In genomic region chr12:40158592-40159111, GRCh38 we compare ENCODE assay signal across 9 cellular contexts. TPM values are rescaled to one million over a fixed set of nuclear protein-coding genes. Genes with fewer than 3 reads are reported as not detected.
DNase-seq lines count a peak whose midpoint lies in the region; ATAC-seq and TF ChIP-seq lines count a peak whose summit lies in the region.
"Had no signal": no experiment of that assay in that cellular context is flagged by ENCODE, and none has a peak within 500 bp of the region (broad histone marks: within the 10 kb centered on the region; RNA-seq: fewer than 3 reads in every experiment).

No MANE protein-coding gene starts in this region.

- no TSS peak for BruUV-seq in mammary epithelial cell (replicated peaks; lab: Mats Ljungman, UMichigan)

- DNase-seq in NCI-H345 (lab: John Stamatoyannopoulos, UW) (peak; percentile 68), NCI-H345 treated with DMSO at 0.1 percent for 48 hours (lab: John Stamatoyannopoulos, UW; ENCODE audit: unreplicated experiment) (no peak), mammary epithelial cell (peak; percentile 98), transverse colon (peak; percentile 12), kidney glomerular epithelial cell (lab: John Stamatoyannopoulos, UW) (no peak), pons (ENCODE audit: low spot score) (no peak)

- TF ChIP-seq POLR2A in transverse colon (IDR thresholded peaks at IDR 0.05) = no peak

- CTCF ChIA-PET in mammary epithelial cell (lab: Charles Lee; ENCODE audit: low non-redundant PET) = interaction anchor here (0.6 kb wide), 1 partner anchor 23 kb away, joined by 7 read pairs; no protein-coding TSS in a partner anchor

- H3K4me1 ChIP-seq in mammary epithelial cell (ENCODE audit: insufficient read depth, low read length) = peaks cover 24% of the 10 kb centered on the region
- no peaks in the 10 kb centered on the region for H3K4me1 ChIP-seq in transverse colon
- H3K4me1 ChIP-seq: tibial artery had no signal

- peak overlapping the region; percentile 37 for H2AFZ ChIP-seq in mammary epithelial cell (ENCODE audit: low read depth, low read length)

- dilution Hi-C loops in mammary epithelial cell (cut with HindIII; ENCODE audit: low sequenced_read_pairs) = no loop called here

- in situ Hi-C loops in mammary epithelial cell (cut with MboI; ENCODE audit: low sequenced_read_pairs in 2 of 2) (loop anchor here in 1 of 2 donors (5.0 kb wide), 1 partner anchor 154 kb away; no protein-coding TSS in a partner anchor), transverse colon (cut with MboI; ENCODE audit: low pct_ligation_motif_present in 1 of 4, low pct_unique_long_range_greater_than_20kb in 1 of 4, low sequenced_read_pairs in 3 of 4) (loop anchor here in 2 of 4 donors (10.0 to 25.0 kb wide), 2 partner anchors 154 to 156 kb away; no protein-coding TSS in a partner anchor)

- peak overlapping the region in 1 of 3 experiments; percentile 22 for H3K4me3 ChIP-seq in mammary epithelial cell (replicated peaks in 1 of 3; ENCODE audit: insufficient read depth in 1 of 3, low read depth in 2 of 3, low read length in 3 of 3)
- H3K4me3 ChIP-seq in transverse colon = no peak overlapping the region
- H3K4me3 ChIP-seq: tibial artery had no signal

- no peaks in the 10 kb centered on the region for H3K36me3 ChIP-seq in mammary epithelial cell (ENCODE audit: insufficient read depth, low read length)
- H3K36me3 ChIP-seq in transverse colon = no peaks in the 10 kb centered on the region
- H3K36me3 ChIP-seq: tibial artery had no signal

- H3K79me2 ChIP-seq in mammary epithelial cell (ENCODE audit: insufficient read depth, low read length) = no peaks in the 10 kb centered on the region

- TF ChIP-seq EP300 in transverse colon (IDR thresholded peaks at IDR 0.05; ENCODE audit: low read depth) = no peak

- no peaks in the 10 kb centered on the region for H4K20me1 ChIP-seq in mammary epithelial cell (ENCODE audit: insufficient read depth, low read length)

- TF ChIP-seq CTCF in mammary epithelial cell (conservative IDR thresholded peaks at IDR 0.05 in 1 of 2, IDR thresholded peaks at IDR 0.05 in 1 of 2; ENCODE audit: extremely low read depth in 1 of 2, insufficient read depth in 1 of 2, low read depth in 1 of 2, low read length in 2 of 2) (no peak), transverse colon (IDR thresholded peaks at IDR 0.05) (no peak)

- peak overlapping the region; percentile 77 for H3K4me2 ChIP-seq in mammary epithelial cell (ENCODE audit: insufficient read depth, low read depth, low read length)

- intact Hi-C loops in mammary epithelial cell (cut with micrococcal nuclease) (loop anchor here (5.0 kb wide), 1 partner anchor 59 kb away; no protein-coding TSS in a partner anchor), transverse colon (cut with DNase I; ENCODE audit: low total_unique reads) (loop anchor here (10.0 kb wide), 1 partner anchor 156 kb away; no protein-coding TSS in a partner anchor)

- peak overlapping the region; percentile 12 for H3K27ac ChIP-seq in mammary epithelial cell (ENCODE audit: insufficient read depth, low read depth, low read length)
- H3K27ac ChIP-seq in transverse colon = peak overlapping the region in 1 of 4 donors; percentile 34
- H3K27ac ChIP-seq: tibial artery had no signal

- 0% methylated on average over 1 of the region's 1 CpG for WGBS in mammary epithelial cell (ENCODE audit: low coverage, missing lambda C conversion rate)
- WGBS in transverse colon (ENCODE audit: low coverage in 1 of 2), 2 donors = 93 to 100% methylated on average over 1 of the region's 1 CpG

- H3K27me3 ChIP-seq in mammary epithelial cell (ENCODE audit: insufficient read depth, low read length) (no peaks in the 10 kb centered on the region), transverse colon (no peaks in the 10 kb centered on the region)
- H3K27me3 ChIP-seq: tibial artery had no signal

- H3K9me3 ChIP-seq in mammary epithelial cell (replicated peaks; ENCODE audit: insufficient read depth, low read length) (no peaks in the 10 kb centered on the region), transverse colon (no peaks in the 10 kb centered on the region)
- H3K9me3 ChIP-seq: tibial artery had no signal

- peak; percentile 32 for ATAC-seq in HG03558 (IDR thresholded peaks at IDR 0.05; ENCODE audit: extremely low read depth, unreplicated experiment)
- no peak for ATAC-seq in GM21526 (IDR thresholded peaks at IDR 0.05; ENCODE audit: low FRiP score, unreplicated experiment)

- H3K9ac ChIP-seq in mammary epithelial cell (ENCODE audit: insufficient read depth, low read length) = no peak overlapping the region

RNA-seq across cellular contexts. Expression of gene SLC2A13, which starts 52.8 kb away (rescaled TPM):
- total RNA-seq in mammary epithelial cell = 10 to 100 TPM in 1 of 2 donors, 1 to 10 TPM in 1; 4.8 to 10.7 TPM
- polyA plus RNA-seq in mammary epithelial cell = 1.7 TPM
- 12.5 TPM for polyA minus RNA-seq in mammary epithelial cell
- 10 to 100 TPM; 31.8 to 70.7 (median 46.8) TPM for total RNA-seq in transverse colon

Comparison
In these comparisons a context has a peak if more than half of its experiments do, and no peak if none do; other contexts are left out.
1. DNase-seq: peak in NCI-H345 (single experiment), mammary epithelial cell (single experiment) and transverse colon (single experiment); none in NCI-H345 treated with DMSO at 0.1 percent for 48 hours (single experiment), kidney glomerular epithelial cell (single experiment) and pons (single experiment).